In genomic region chr10:110632591-110633215, GRCh38 we compare ENCODE assay signal across 1 cellular context.
A peak's percentile ranks its signal among the peaks of the same experiment; 100 is the strongest.
TF ChIP-seq lines count a peak whose summit lies in the region.

No MANE protein-coding gene starts in this region.

TF ChIP-seq in IMR-90, 13 proteins besides CTCF, POLR2A, EP300 and RAD21:
- no peak for TF ChIP-seq RCOR1 (IDR thresholded peaks at IDR 0.05; ENCODE audit: insufficient replicate concordance, low read length)
- TF ChIP-seq SMC3 (IDR thresholded peaks at IDR 0.05; ENCODE audit: low read depth, low read length) = no peak
- no peak for TF ChIP-seq MAZ (IDR thresholded peaks at IDR 0.05; ENCODE audit: borderline replicate concordance, low read depth, low read length)
- TF ChIP-seq USF2 (IDR thresholded peaks at IDR 0.05; ENCODE audit: low read depth, low read length) = peak; percentile 8; the same call in 1 of the 2 replicates
- TF ChIP-seq MXI1 (IDR thresholded peaks at IDR 0.05; ENCODE audit: borderline replicate concordance, low read depth, low read length) = no peak
- no peak for TF ChIP-seq NFE2L2 (IDR thresholded peaks at IDR 0.05; ENCODE audit: low read depth, low read length)
